Comparison of ENCODE assay signal across 8 cellular contexts in genomic region chr13:20772401-20773131, GRCh38. TPM values are rescaled to one million over a fixed set of nuclear protein-coding genes. Genes with fewer than 3 reads are reported as not detected.
A peak's percentile ranks its signal among the peaks of the same experiment; 100 is the strongest.
DNase-seq lines count a peak whose midpoint lies in the region; ATAC-seq and TF ChIP-seq lines count a peak whose summit lies in the region.

No MANE protein-coding gene starts in this region.

- POLR2A ChIA-PET in PC-9 (lab: Charles Lee; ENCODE audit: unreplicated experiment): no interaction called here

- peaks cover 32% of the 10 kb centered on the region for H3K9me3 Mint-ChIP-seq in endodermal cell

- H3K9me2 ChIP-seq in PC-9 (ENCODE audit: insufficient read depth): no peaks in the 10 kb centered on the region

- BruUV-seq in PC-9 (replicated peaks; lab: Mats Ljungman, UMichigan): no TSS peak

- peaks cover 9% of the 10 kb centered on the region for H3K79me2 ChIP-seq in PC-9 (ENCODE audit: low read depth)

- peak overlapping the region; percentile 84 for H3K4me2 ChIP-seq in PC-9

- TF ChIP-seq CTCF in GM06990 (IDR thresholded peaks at IDR 0.05; ENCODE audit: insufficient read depth, low read length, poor library complexity, severe bottlenecking): no peak
- no peak for TF ChIP-seq CTCF in PC-9 (conservative IDR thresholded peaks at IDR 0.05)
- TF ChIP-seq CTCF in endodermal cell (conservative IDR thresholded peaks at IDR 0.05): no peak

- H3K4me3 Mint-ChIP-seq in endodermal cell: peak overlapping the region; percentile 90

- DNase-seq in GM06990 (ENCODE audit: extremely low read depth, insufficient read length) (no peak), PC-9 (no peak), endodermal cell (no peak), pons (ENCODE audit: low spot score) (peak; percentile 11), HT-29 (ENCODE audit: low spot score) (no peak)
- DNase-seq in effector CD4-positive, alpha-beta T cell: no peak
- DNase-seq in central memory CD4-positive, alpha-beta T cell: no peak

- no peaks in the 10 kb centered on the region for H3K27me3 Mint-ChIP-seq in endodermal cell (ENCODE audit: insufficient read depth)

- peaks cover 10% of the 10 kb centered on the region for H3K4me1 Mint-ChIP-seq in endodermal cell

- no peaks in the 10 kb centered on the region for H4K20me1 ChIP-seq in PC-9 (ENCODE audit: insufficient read depth)

- peak overlapping the region; percentile 79 for H3K9ac ChIP-seq in endodermal cell (ENCODE audit: extremely low read depth, low read length, poor library complexity, severe bottlenecking)

- H3F3A ChIP-seq in PC-9 (ENCODE audit: insufficient read depth, low read depth): peaks cover 23% of the 10 kb centered on the region

- H3K4me3 ChIP-seq in GM06990 (replicated peaks; ENCODE audit: low read depth, low read length) (peak overlapping the region; percentile 83), PC-9 (peak overlapping the region; percentile 92), endodermal cell (ENCODE audit: low read length) (peak overlapping the region; percentile 85)

- intact Hi-C loops in PC-9 (cut with micrococcal nuclease; ENCODE audit: unreplicated experiment): no loop called here

- H3K36me3 ChIP-seq in GM06990 (ENCODE audit: control insufficient read depth, insufficient read depth, low read length): no peaks in the 10 kb centered on the region; the same call in 1 of the 2 replicates
- peaks cover 15% of the 10 kb centered on the region for H3K36me3 ChIP-seq in PC-9 (ENCODE audit: low read depth)
- peaks cover 25% of the 10 kb centered on the region for H3K36me3 ChIP-seq in endodermal cell (ENCODE audit: control insufficient read depth, insufficient read depth, low read length)

- no peak overlapping the region; the same call in 1 of the 2 replicates for H3K27ac ChIP-seq in PC-9
- no peak overlapping the region for H3K27ac ChIP-seq in endodermal cell (ENCODE audit: low read depth, low read length)

- peaks cover 2% of the 10 kb centered on the region; the same call in 1 of the 2 replicates for H3K9me3 ChIP-seq in PC-9 (ENCODE audit: insufficient read depth, low read depth)
- peaks cover 51% of the 10 kb centered on the region for H3K9me3 ChIP-seq in endodermal cell (ENCODE audit: control insufficient read depth, low read length)

- CTCF ChIA-PET in PC-9 (lab: Charles Lee): no interaction called here

- H3K4me1 ChIP-seq in PC-9 (replicated peaks; ENCODE audit: insufficient read depth) (peaks cover 8% of the 10 kb centered on the region), endodermal cell (ENCODE audit: control insufficient read depth, insufficient read depth, low read length) (no peaks in the 10 kb centered on the region)

- H3K36me3 Mint-ChIP-seq in endodermal cell (ENCODE audit: low read depth): peaks cover 37% of the 10 kb centered on the region

- no peak for ATAC-seq in HG03565 (IDR thresholded peaks at IDR 0.05; ENCODE audit: unreplicated experiment)

- H3K27ac Mint-ChIP-seq in endodermal cell: peak overlapping the region; percentile 99

- 92 to 97% methylated on average over 6 to 10 of the region's 10 CpGs for WGBS in endodermal cell (ENCODE audit: insufficient coverage in 1 of 2, insufficient read length in 1 of 2), 2 experiments

- H2AFZ ChIP-seq in PC-9: peak overlapping the region; percentile 98

- H3K27me3 ChIP-seq in GM06990 (replicated peaks; ENCODE audit: control insufficient read depth, insufficient read depth, low read length): no peaks in the 10 kb centered on the region
- H3K27me3 ChIP-seq in PC-9 (ENCODE audit: insufficient read depth, low read depth): no peaks in the 10 kb centered on the region
- no peaks in the 10 kb centered on the region for H3K27me3 ChIP-seq in endodermal cell (ENCODE audit: control insufficient read depth, insufficient read depth, low read length, poor library complexity, severe bottlenecking)

RNA-seq across cellular contexts. Expression of gene EEF1AKMT1, which starts 1.2 kb away (rescaled TPM):
- total RNA-seq in PC-9 (2021) (6.1 and 8.9 TPM in 2 replicates), endodermal cell (1 to 10 TPM; 7.6 to 8.1 TPM)
- polyA plus RNA-seq in endodermal cell (2013, experiment 1 of 2): 10.2 TPM
- polyA plus RNA-seq in endodermal cell (2013, experiment 2 of 2): 10.1 TPM
- total RNA-seq in HT-29 (2014; rRNA removed; shearing (Covaris generic)): 8.8 and 9.1 TPM in 2 replicates
